ENCODE assay signal across 1 cellular context in genomic region chr21:43076024-43076612, GRCh38. TPM values are rescaled to one million over a fixed set of nuclear protein-coding genes. Genes with fewer than 3 reads are reported as not detected.
"Had no signal": no experiment of that assay in that cellular context is flagged by ENCODE, and none has a peak within 500 bp of the region (broad histone marks: within the 10 kb centered on the region; RNA-seq: fewer than 3 reads in every experiment).

No MANE protein-coding gene starts in this region.

RNA-seq across cellular contexts. Expression of gene CBS, which starts 0.5 kb away (rescaled TPM):
- polyA plus RNA-seq: immature natural killer cell had no signal
